Comparison of ENCODE assay signal across 8 cellular contexts in the genomic region with DNA sequence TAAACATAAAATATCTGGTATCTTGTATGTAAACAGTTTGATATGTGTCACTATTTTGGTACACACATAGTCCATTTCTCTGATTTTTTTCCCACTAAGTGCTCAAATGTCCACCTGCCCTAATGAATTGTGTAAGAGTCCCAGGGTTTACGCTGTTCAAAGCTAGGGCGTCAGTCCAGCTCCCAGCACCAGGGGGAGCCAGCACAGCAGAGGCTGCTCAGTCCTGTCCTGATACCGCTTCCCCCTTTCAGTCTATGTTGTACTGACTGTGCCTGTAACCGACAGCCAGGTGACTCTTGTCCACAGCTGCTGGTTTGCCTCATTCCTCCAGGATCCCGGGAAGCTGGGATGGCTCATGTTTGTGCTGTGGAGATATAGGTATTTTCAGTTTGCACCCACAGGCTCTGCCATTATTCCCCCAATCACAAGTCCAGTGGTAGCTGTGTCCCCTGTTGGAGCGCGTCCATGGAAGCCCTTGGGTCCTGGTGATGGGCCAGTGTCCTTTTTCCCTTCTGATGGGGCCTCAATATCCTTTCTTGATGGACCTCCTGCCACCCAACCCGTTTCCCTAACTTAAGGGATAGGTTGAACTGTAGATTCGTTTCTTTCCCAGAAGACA.
DNase-seq lines count a peak whose midpoint lies in the region; ATAC-seq and TF ChIP-seq lines count a peak whose summit lies in the region.

No MANE protein-coding gene starts in this region.

- H3K4me3 ChIP-seq in DND-41 (ENCODE audit: low read depth in 1 of 2, low read length in 2 of 2): no peak overlapping the region
- H3K4me3 ChIP-seq in Panc1 (ENCODE audit: low read depth in 2 of 2, low read length in 2 of 2): no peak overlapping the region
- no peak overlapping the region for H3K4me3 ChIP-seq in spleen
- no peak overlapping the region for H3K4me3 ChIP-seq in coronary artery

- H3K79me2 ChIP-seq in DND-41 (ENCODE audit: insufficient read depth, low read length): no peaks in the 10 kb centered on the region

- H2AFZ ChIP-seq in DND-41 (ENCODE audit: low read depth, low read length): no peak overlapping the region

- H3K4me3 Mint-ChIP-seq in activated T-helper 2 cell treated with anti-CD3 and anti-CD28 coated beads, Interferon-gamma antibody, Interleukin-2, Interleukin-4, amounts not matched to agents 10 μg/mL and 5 μg/mL and 100 μg/mL, durations not matched to agents 14 hours and 24 hours and 36 hours (ENCODE audit: low read depth): no peak overlapping the region

- CTCF ChIA-PET in Panc1 (lab: Charles Lee): interaction anchor here (1.0 kb wide), 1 partner anchor 451 kb away, joined by 3 read pairs; no protein-coding TSS in a partner anchor

- H4K20me1 ChIP-seq in DND-41 (ENCODE audit: insufficient read depth, low read length): no peaks in the 10 kb centered on the region

- peaks cover 2% of the 10 kb centered on the region for H3K27me3 Mint-ChIP-seq in activated T-helper 2 cell treated with anti-CD3 and anti-CD28 coated beads, Interferon-gamma antibody, Interleukin-2, Interleukin-4, amounts not matched to agents 10 μg/mL and 5 μg/mL and 100 μg/mL, durations not matched to agents 14 hours and 24 hours and 36 hours (ENCODE audit: low read depth)

- no peak for TF ChIP-seq POLR2A in spleen (IDR thresholded peaks at IDR 0.05)

- H3K27ac ChIP-seq in DND-41 (ENCODE audit: low read length) (no peak overlapping the region), Panc1 (ENCODE audit: low read length) (no peak overlapping the region), spleen (no peak overlapping the region), coronary artery (no peak overlapping the region)

- WGBS in spleen, 5 donors: 54 to 62% (median 56%) methylated on average over 9 of the region's 9 CpGs

- no peaks in the 10 kb centered on the region for H3K9me3 Mint-ChIP-seq in activated T-helper 2 cell treated with anti-CD3 and anti-CD28 coated beads, Interferon-gamma antibody, Interleukin-2, Interleukin-4, amounts not matched to agents 10 μg/mL and 5 μg/mL and 100 μg/mL, durations not matched to agents 14 hours and 24 hours and 36 hours

- H3K4me1 ChIP-seq in DND-41 (ENCODE audit: insufficient read depth, low read length) (peaks cover 4% of the 10 kb centered on the region; the same call in 1 of the 2 replicates), Panc1 (ENCODE audit: control insufficient read depth, insufficient read depth, low read length) (no peaks in the 10 kb centered on the region), spleen (no peaks in the 10 kb centered on the region)

- no peak overlapping the region for H3K4me2 ChIP-seq in DND-41 (ENCODE audit: insufficient read depth, low read length)

- ATAC-seq in DND-41 (ENCODE audit: insufficient read depth, low read depth): peak; percentile 97
- peak; percentile 99 for ATAC-seq in GM21423 (IDR thresholded peaks at IDR 0.05; ENCODE audit: unreplicated experiment)
- peak; percentile 87 for ATAC-seq in HG03575 (IDR thresholded peaks at IDR 0.05; ENCODE audit: extremely low read depth, insufficient number of reproducible peaks, low FRiP score, unreplicated experiment)
- peak; percentile 97 for ATAC-seq in Panc1
- ATAC-seq in left ventricle myocardium superior: peak; percentile 83

- H3K27ac Mint-ChIP-seq in activated T-helper 2 cell treated with anti-CD3 and anti-CD28 coated beads, Interferon-gamma antibody, Interleukin-2, Interleukin-4, amounts not matched to agents 10 μg/mL and 5 μg/mL and 100 μg/mL, durations not matched to agents 14 hours and 24 hours and 36 hours: no peak overlapping the region

- H3K36me3 ChIP-seq in DND-41 (ENCODE audit: insufficient read depth, low read length): no peaks in the 10 kb centered on the region
- H3K36me3 ChIP-seq in Panc1 (ENCODE audit: control insufficient read depth, insufficient read depth, low read length): no peaks in the 10 kb centered on the region
- H3K36me3 ChIP-seq in spleen: no peaks in the 10 kb centered on the region

- no TSS peak for BruUV-seq in Panc1 (replicated peaks; lab: Mats Ljungman, UMichigan)

- TF ChIP-seq CTCF in DND-41 (IDR thresholded peaks at IDR 0.05; ENCODE audit: borderline replicate concordance, extremely low read depth, low read length, poor library complexity, severe bottlenecking) (peak; percentile 85), Panc1 (IDR thresholded peaks at IDR 0.05) (peak; percentile 88), spleen (IDR thresholded peaks at IDR 0.05 in 8 of 11, conservative IDR thresholded peaks at IDR 0.05 in 3 of 11) (peak in 10 of 11 experiments; percentile 43 to 75 (median 58)), coronary artery (IDR thresholded peaks at IDR 0.05) (no peak)

- intact Hi-C loops in Panc1 (cut with micrococcal nuclease; ENCODE audit: unreplicated experiment) (no loop called here), left ventricle myocardium superior (cut with micrococcal nuclease) (loop anchor here (5.0 kb wide), 1 partner anchor 1248 kb away; no protein-coding TSS in a partner anchor), spleen (cut with DNase I; ENCODE audit: low total_unique reads) (no loop called here)
- intact Hi-C loops in activated T-helper 2 cell treated with anti-CD3 and anti-CD28 coated beads, Interferon-gamma antibody, Interleukin-2, Interleukin-4, amounts not matched to agents 10 μg/mL and 5 μg/mL and 100 μg/mL, durations not matched to agents 14 hours and 24 hours and 36 hours (cut with micrococcal nuclease): loop anchor here (1.0 to 2.0 kb wide), 3 partner anchors 159 to 1248 kb away; no protein-coding TSS in a partner anchor

- no peaks in the 10 kb centered on the region for H3K9me3 ChIP-seq in DND-41 (ENCODE audit: insufficient read depth, low read length, severe bottlenecking)
- no peaks in the 10 kb centered on the region for H3K9me3 ChIP-seq in Panc1 (ENCODE audit: control insufficient read depth, insufficient read depth, low read depth, low read length)
- no peaks in the 10 kb centered on the region for H3K9me3 ChIP-seq in spleen

- peaks cover 3% of the 10 kb centered on the region for H3K4me1 Mint-ChIP-seq in activated T-helper 2 cell treated with anti-CD3 and anti-CD28 coated beads, Interferon-gamma antibody, Interleukin-2, Interleukin-4, amounts not matched to agents 10 μg/mL and 5 μg/mL and 100 μg/mL, durations not matched to agents 14 hours and 24 hours and 36 hours (ENCODE audit: low read depth)

- POLR2A ChIA-PET in Panc1 (lab: Charles Lee): no interaction called here

- no peak overlapping the region for H3K9ac ChIP-seq in DND-41 (ENCODE audit: low read depth, low read length)

- H3K36me3 Mint-ChIP-seq in activated T-helper 2 cell treated with anti-CD3 and anti-CD28 coated beads, Interferon-gamma antibody, Interleukin-2, Interleukin-4, amounts not matched to agents 10 μg/mL and 5 μg/mL and 100 μg/mL, durations not matched to agents 14 hours and 24 hours and 36 hours (ENCODE audit: low read depth): no peaks in the 10 kb centered on the region

- in situ Hi-C loops in Panc1 (cut with HindIII; ENCODE audit: low pct_unique_long_range_greater_than_20kb, low sequenced_read_pairs): no loop called here

- DNase-seq in DND-41: peak; percentile 61
- peak; percentile 51 for DNase-seq in Panc1 (ENCODE audit: low read depth, low spot score)
- peak; percentile 29 for DNase-seq in activated T-helper 2 cell treated with anti-CD3 and anti-CD28 coated beads, Interferon-gamma antibody, Interleukin-2, Interleukin-4, amounts not matched to agents 10 μg/mL and 5 μg/mL and 100 μg/mL, durations not matched to agents 14 hours and 24 hours and 36 hours (ENCODE audit: low spot score)
- peak; percentile 55 for DNase-seq in left ventricle myocardium superior
- peak; percentile 86 for DNase-seq in spleen
- no peak for DNase-seq in coronary artery (ENCODE audit: low spot score)

- peaks cover 11% of the 10 kb centered on the region for H3K27me3 ChIP-seq in DND-41 (ENCODE audit: insufficient read depth, low read length, poor library complexity)
- H3K27me3 ChIP-seq in Panc1 (ENCODE audit: control insufficient read depth, insufficient read depth, low read length): no peaks in the 10 kb centered on the region
- H3K27me3 ChIP-seq in spleen (replicated peaks in 1 of 7): peaks cover 0 to 15% (median 0%) of the 10 kb centered on the region in 7 donors

Comparison
In these comparisons a context has a peak if more than half of its experiments do, and no peak if none do; other contexts are left out.
1. intact Hi-C loops: an anchor here in activated T-helper 2 cell treated with anti-CD3 and anti-CD28 coated beads, Interferon-gamma antibody, Interleukin-2, Interleukin-4, amounts not matched to agents 10 μg/mL and 5 μg/mL and 100 μg/mL, durations not matched to agents 14 hours and 24 hours and 36 hours (1.0 to 2.0 kb wide) and left ventricle myocardium superior (5.0 kb wide); none called in Panc1 and spleen.